Comparison of ENCODE assay signal across 20 cellular contexts in genomic region chr1:197465528-197466205, GRCh38.
"Had no signal": no experiment of that assay in that cellular context is flagged by ENCODE, and none has a peak within 500 bp of the region (broad histone marks: within the 10 kb centered on the region; RNA-seq: fewer than 3 reads in every experiment).

No MANE protein-coding gene starts in this region.

- H3K27ac Mint-ChIP-seq: activated naive CD4-positive, alpha-beta T cell treated with anti-CD3 and anti-CD28 coated beads for 36 hours; activated T-helper 2 cell treated with anti-CD3 and anti-CD28 coated beads, Interferon-gamma antibody, Interleukin-2, Interleukin-4, amounts not matched to agents 10 μg/mL and 5 μg/mL and 100 μg/mL, durations not matched to agents 14 hours and 24 hours and 36 hours; naive thymus-derived CD4-positive, alpha-beta T cell had no signal

- H3K27ac ChIP-seq: ascending aorta, gastroesophageal sphincter, neutrophil, parathyroid adenoma, sigmoid colon, spleen, stomach, upper lobe of left lung had no signal

- H3K9ac ChIP-seq: parathyroid adenoma had no signal

- FAIRE-seq: bronchial epithelial cell, islet of Langerhans had no signal

- H3K4me1 ChIP-seq: parathyroid adenoma, upper lobe of left lung had no signal

- H3K9me3 Mint-ChIP-seq: activated naive CD4-positive, alpha-beta T cell treated with anti-CD3 and anti-CD28 coated beads for 36 hours; activated T-helper 2 cell treated with anti-CD3 and anti-CD28 coated beads, Interferon-gamma antibody, Interleukin-2, Interleukin-4, amounts not matched to agents 10 μg/mL and 5 μg/mL and 100 μg/mL, durations not matched to agents 14 hours and 24 hours and 36 hours; naive thymus-derived CD4-positive, alpha-beta T cell had no signal

- DNase-seq: activated CD4-positive, alpha-beta T cell treated with anti-CD3 and anti-CD28 coated beads, Interleukin-2, amount 50 U/mL, for 48 hours; activated CD4-positive, CD25-positive, alpha-beta regulatory T cell treated with anti-CD3 and anti-CD28 coated beads, Interleukin-2, amount 50 U/mL, for 72 hours; activated naive CD4-positive, alpha-beta T cell treated with anti-CD3 and anti-CD28 coated beads for 36 hours; activated T-cell treated with anti-CD3 and anti-CD28 coated beads, Interleukin-2, amount 50 U/mL, for 1 hour; dorsolateral prefrontal cortex; erythroblast; naive thymus-derived CD4-positive, alpha-beta T cell; sigmoid colon; spleen; stomach; testis; upper lobe of left lung had no signal

- H3K79me2 ChIP-seq: parathyroid adenoma had no signal

- H3K36me3 ChIP-seq: ascending aorta, gastroesophageal sphincter, neutrophil, sigmoid colon, spleen, stomach, upper lobe of left lung had no signal

- H3K36me3 Mint-ChIP-seq: naive thymus-derived CD4-positive, alpha-beta T cell had no signal

- ATAC-seq: gastroesophageal sphincter; left lobe of liver; naive thymus-derived CD4-positive, alpha-beta T cell had no signal

- H3K4me3 Mint-ChIP-seq: activated naive CD4-positive, alpha-beta T cell treated with anti-CD3 and anti-CD28 coated beads for 36 hours; naive thymus-derived CD4-positive, alpha-beta T cell had no signal

- H2AFZ ChIP-seq: parathyroid adenoma had no signal

- H3K27me3 ChIP-seq: ascending aorta, dorsolateral prefrontal cortex, gastroesophageal sphincter, neutrophil, sigmoid colon, spleen, stomach, testis, upper lobe of left lung had no signal

- H3K4me3 ChIP-seq: ascending aorta, dorsolateral prefrontal cortex, gastroesophageal sphincter, sigmoid colon, spleen, stomach, testis, upper lobe of left lung had no signal

- H3K9me3 ChIP-seq: ascending aorta, gastroesophageal sphincter, neutrophil, sigmoid colon, spleen, stomach, testis, upper lobe of left lung had no signal
